ENCODE assay signal across 1 cellular context in genomic region chr20:63657260-63657936, GRCh38.
TF ChIP-seq lines count a peak whose summit lies in the region.

No MANE protein-coding gene starts in this region.

TF ChIP-seq in GM23338, 12 proteins besides CTCF, POLR2A, EP300 and RAD21 (continued from another document):
- TF ChIP-seq ZNF462 (CRISPR knock-in tag; IDR thresholded peaks at IDR 0.05) (no peak), POLR2AphosphoS5 (IDR thresholded peaks at IDR 0.05; ENCODE audit: low read depth) (no peak), EZH2phosphoT487 (IDR thresholded peaks at IDR 0.05; ENCODE audit: unreplicated experiment) (no peak), STAT1 (IDR thresholded peaks at IDR 0.05; ENCODE audit: unreplicated experiment) (no peak), ZNF331 (CRISPR knock-in tag; IDR thresholded peaks at IDR 0.05; ENCODE audit: low read depth) (no peak)
